ENCODE assay signal across 9 cellular contexts in genomic region chr3:194100856-194101390, GRCh38. TPM values are rescaled to one million over a fixed set of nuclear protein-coding genes. Genes with fewer than 3 reads are reported as not detected.
DNase-seq lines count a peak whose midpoint lies in the region; ATAC-seq, FAIRE-seq and TF ChIP-seq lines count a peak whose summit lies in the region.
"Had no signal": no experiment of that assay in that cellular context is flagged by ENCODE, and none has a peak within 500 bp of the region (broad histone marks: within the 10 kb centered on the region; RNA-seq: fewer than 3 reads in every experiment).

No MANE protein-coding gene starts in this region.

- no peak overlapping the region for H4K8ac ChIP-seq in mesenchymal stem cell (ENCODE audit: low read length)

- no peak for FAIRE-seq in A549 (lab: Jason Lieb, UNC)

- H3K79me1 ChIP-seq in mesenchymal stem cell (replicated peaks; ENCODE audit: low read length, poor library complexity, severe bottlenecking) = no peaks in the 10 kb centered on the region

- H3K4me2 ChIP-seq in A549 (peak overlapping the region; percentile 77), mesenchymal stem cell (ENCODE audit: low read length, poor library complexity, severe bottlenecking) (no peak overlapping the region)

- H3K4ac ChIP-seq in mesenchymal stem cell (ENCODE audit: low read depth in 1 of 2, low read length in 2 of 2) = no peak overlapping the region

- TF ChIP-seq CTCF in A549 (IDR thresholded peaks at IDR 0.05) = no peak
- TF ChIP-seq CTCF in right atrium auricular region (IDR thresholded peaks at IDR 0.05) = no peak

- H2BK15ac ChIP-seq in mesenchymal stem cell (ENCODE audit: low read depth, poor library complexity, severe bottlenecking) = no peak overlapping the region

- H3K4me3 ChIP-seq in A549 = no peak overlapping the region
- H3K4me3 ChIP-seq in mesenchymal stem cell (ENCODE audit: insufficient read depth in 1 of 2, low read depth in 1 of 2, low read length in 2 of 2) = no peak overlapping the region
- H3K4me3 ChIP-seq in right atrium auricular region = no peak overlapping the region

- H3K36me3 ChIP-seq in mesenchymal stem cell (ENCODE audit: control insufficient read depth in 1 of 2, insufficient read depth in 2 of 2, low read depth in 1 of 2, low read length in 2 of 2) (no peaks in the 10 kb centered on the region), right atrium auricular region (no peaks in the 10 kb centered on the region)

- no peak for TF ChIP-seq EP300 in A549 (IDR thresholded peaks at IDR 0.05)

- no peak overlapping the region for H2AFZ ChIP-seq in mesenchymal stem cell (ENCODE audit: low read depth, low read length)

- H2BK5ac ChIP-seq in mesenchymal stem cell (ENCODE audit: low read depth, low read length, poor library complexity, severe bottlenecking) = no peak overlapping the region

- no peak overlapping the region for H2BK120ac ChIP-seq in mesenchymal stem cell (ENCODE audit: low read depth, low read length)

- CTCF ChIA-PET in A549 (lab: Yijun Ruan, JAX) = interaction anchor here (1.5 kb wide), 2 partner anchors 15 to 215 kb away, joined by 5 to 7 read pairs; no protein-coding TSS in a partner anchor

- POLR2A ChIA-PET in A549 (lab: Yijun Ruan, JAX) = no interaction called here

- no peak overlapping the region for H3K23ac ChIP-seq in mesenchymal stem cell (ENCODE audit: low read length in 2 of 2)

- no peak overlapping the region for H3K14ac ChIP-seq in mesenchymal stem cell (ENCODE audit: low read length in 2 of 2)

- H3K27me3 ChIP-seq in mesenchymal stem cell (ENCODE audit: control insufficient read depth in 1 of 2, insufficient read depth in 1 of 2, low read length in 2 of 2) = peaks cover 48 to 83% of the 10 kb centered on the region in 2 experiments
- no peaks in the 10 kb centered on the region for H3K27me3 ChIP-seq in right atrium auricular region

- 93% methylated on average over 14 of the region's 15 CpGs for WGBS in A549 (ENCODE audit: missing lambda C conversion rate)
- 87% methylated on average over 14 of the region's 15 CpGs for WGBS in mesenchymal stem cell

- no peak for TF ChIP-seq RAD21 in A549 (conservative IDR thresholded peaks at IDR 0.05 in 1 of 2, IDR thresholded peaks at IDR 0.05 in 1 of 2)

- no peak overlapping the region for H2BK12ac ChIP-seq in mesenchymal stem cell (ENCODE audit: low read length in 2 of 2)

- H2AK5ac ChIP-seq in mesenchymal stem cell (ENCODE audit: low read length, severe bottlenecking) = no peak overlapping the region

- DNase-seq in A549 (ENCODE audit: low read depth in 1 of 2, low spot score in 1 of 2) = no peak
- no peak for DNase-seq in activated CD4-positive, CD25-positive, alpha-beta regulatory T cell (lab: John Stamatoyannopoulos, UW)
- no peak for DNase-seq in mesenchymal stem cell
- no peak for DNase-seq in right atrium auricular region (ENCODE audit: low spot score)
- DNase-seq in A172 (ENCODE audit: low spot score) = no peak
- DNase-seq: right cardiac atrium had no signal

- no peak overlapping the region for H3K9ac ChIP-seq in mesenchymal stem cell (ENCODE audit: low read length)

- H3K27ac ChIP-seq in A549 = peak overlapping the region; percentile 38 to 55; a peak in 5 of 6 replicates
- H3K27ac ChIP-seq in mesenchymal stem cell (ENCODE audit: low read length, poor library complexity, severe bottlenecking) = no peak overlapping the region
- no peak overlapping the region for H3K27ac ChIP-seq in right atrium auricular region

- TF ChIP-seq POLR2A in A549 (IDR thresholded peaks at IDR 0.05; ENCODE audit: low read length) = no peak
- peak; percentile 54 for TF ChIP-seq POLR2A in GM19099 (IDR thresholded peaks at IDR 0.05; ENCODE audit: extremely low read depth, insufficient read length, low read depth)

- H4K91ac ChIP-seq in mesenchymal stem cell (ENCODE audit: low read length) = no peak overlapping the region

- no peak for ATAC-seq in A549
- peak; percentile 82 for ATAC-seq in HG02678 (IDR thresholded peaks at IDR 0.05; ENCODE audit: unreplicated experiment)
- peak; percentile 89 for ATAC-seq in HG03521 (IDR thresholded peaks at IDR 0.05; ENCODE audit: unreplicated experiment)
- ATAC-seq: right cardiac atrium had no signal

- no peaks in the 10 kb centered on the region for H3K9me3 ChIP-seq in A549
- no peaks in the 10 kb centered on the region for H3K9me3 ChIP-seq in mesenchymal stem cell (ENCODE audit: control insufficient read depth, low read length)
- no peaks in the 10 kb centered on the region for H3K9me3 ChIP-seq in right atrium auricular region

- H3K4me1 ChIP-seq in A549 (peaks cover 32% of the 10 kb centered on the region), mesenchymal stem cell (ENCODE audit: control insufficient read depth, insufficient read depth, low read depth, low read length) (peaks cover 24% of the 10 kb centered on the region), right atrium auricular region (peaks cover 0 to 20% of the 10 kb centered on the region in 2 donors)

- H3K18ac ChIP-seq in mesenchymal stem cell (ENCODE audit: low read depth in 1 of 2, low read length in 2 of 2) = no peak overlapping the region

TF ChIP-seq in A549, 52 proteins besides CTCF, POLR2A, EP300 and RAD21:
- no peak for TF ChIP-seq HOXB5 (CRISPR knock-in tag; IDR thresholded peaks at IDR 0.05)

RNA-seq across cellular contexts. Expression of gene HES1, which starts 35.0 kb away (rescaled TPM):
- polyA plus RNA-seq in A549 (2011; rRNA removed) = 34.5 and 66.6 TPM in 2 replicates
- polyA plus RNA-seq in A549 (2012; cell fraction: cytosol; rRNA removed) = 65.0 and 95.5 TPM in 2 replicates
- polyA plus RNA-seq in A549 (2012; cell fraction: nucleus; rRNA removed) = 226 and 239 TPM in 2 replicates
- polyA plus RNA-seq in A549 (2017; fragmentation: RNase III; extraction: RNeasy Plus Mini Kit Qiagen cat#74134 plus additional on column Dnase treatment) = 6.1 to 8.5 TPM (median 8.3 TPM) in 3 replicates
- 34.8 and 42.3 TPM in 2 replicates for polyA minus RNA-seq in A549 (2011; rRNA and poly(A)+ RNA removed)
- 194 TPM for polyA plus RNA-seq in mesenchymal stem cell (2013, experiment 1 of 2)
- 184 TPM for polyA plus RNA-seq in mesenchymal stem cell (2013, experiment 2 of 2)
- 10 to 100 TPM; 32.1 to 43.6 TPM for total RNA-seq in right atrium auricular region
- 3.1 and 4.5 TPM in 2 replicates for total RNA-seq in A172 (2014; rRNA removed; shearing (Covaris generic))

Comparison
In these comparisons a context has a peak if more than half of its experiments do, and no peak if none do; other contexts are left out.
1. ATAC-seq: peak in HG02678 (single experiment) and HG03521 (single experiment); none in A549 (0 of 2).
2. H3K27ac ChIP-seq: peak in A549 (2 of 2); none in mesenchymal stem cell (single experiment) and right atrium auricular region (0 of 2).